In genomic region chr1:65147424-65148177, GRCh38 we compare ENCODE assay signal across 1 cellular context.
TF ChIP-seq lines count a peak whose summit lies in the region.

No MANE protein-coding gene starts in this region.

TF ChIP-seq in K562, 482 proteins besides CTCF, POLR2A, EP300 and RAD21 (continued from another document):
- TF ChIP-seq SNAPC5 (CRISPR knock-in tag; IDR thresholded peaks at IDR 0.05), result no peak
- no peak for TF ChIP-seq SIRT6 (IDR thresholded peaks at IDR 0.05; ENCODE audit: low read depth, low read length)
- TF ChIP-seq CEBPG (CRISPR knock-in tag; IDR thresholded peaks at IDR 0.05), result 0 out of 2 replicates have a peak, but pooled peaks have one; percentile 3
- TF ChIP-seq CEBPG (tag; conservative IDR thresholded peaks at IDR 0.05 in 1 of 2, IDR thresholded peaks at IDR 0.05 in 1 of 2), result peak; percentile 8 to 38; a peak in 1 of 4 replicates
- TF ChIP-seq TFAP4 (CRISPR knock-in tag; IDR thresholded peaks at IDR 0.05; ENCODE audit: borderline replicate concordance), result peak; percentile 28; the same call in 1 of the 2 replicates
- no peak for TF ChIP-seq THRAP3 (IDR thresholded peaks at IDR 0.05; ENCODE audit: borderline replicate concordance)
- peak in 1 of 2 experiments; percentile 45; a peak in 1 of 4 replicates for TF ChIP-seq ZNF639 (CRISPR knock-in tag; conservative IDR thresholded peaks at IDR 0.05 in 1 of 2, IDR thresholded peaks at IDR 0.05 in 1 of 2)
- TF ChIP-seq, protein P1, sequence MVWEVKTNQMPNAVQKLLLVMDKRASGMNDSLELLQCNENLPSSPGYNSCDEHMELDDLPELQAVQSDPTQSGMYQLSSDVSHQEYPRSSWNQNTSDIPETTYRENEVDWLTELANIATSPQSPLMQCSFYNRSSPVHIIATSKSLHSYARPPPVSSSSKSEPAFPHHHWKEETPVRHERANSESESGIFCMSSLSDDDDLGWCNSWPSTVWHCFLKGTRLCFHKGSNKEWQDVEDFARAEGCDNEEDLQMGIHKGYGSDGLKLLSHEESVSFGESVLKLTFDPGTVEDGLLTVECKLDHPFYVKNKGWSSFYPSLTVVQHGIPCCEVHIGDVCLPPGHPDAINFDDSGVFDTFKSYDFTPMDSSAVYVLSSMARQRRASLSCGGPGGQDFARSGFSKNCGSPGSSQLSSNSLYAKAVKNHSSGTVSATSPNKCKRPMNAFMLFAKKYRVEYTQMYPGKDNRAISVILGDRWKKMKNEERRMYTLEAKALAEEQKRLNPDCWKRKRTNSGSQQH (CRISPR knock-in tag; IDR thresholded peaks at IDR 0.05), result no peak
- 0 out of 2 replicates have a peak, but pooled peaks have one; percentile 27 for TF ChIP-seq GTF2A2 (tag; IDR thresholded peaks at IDR 0.05)
- TF ChIP-seq, protein P2, sequence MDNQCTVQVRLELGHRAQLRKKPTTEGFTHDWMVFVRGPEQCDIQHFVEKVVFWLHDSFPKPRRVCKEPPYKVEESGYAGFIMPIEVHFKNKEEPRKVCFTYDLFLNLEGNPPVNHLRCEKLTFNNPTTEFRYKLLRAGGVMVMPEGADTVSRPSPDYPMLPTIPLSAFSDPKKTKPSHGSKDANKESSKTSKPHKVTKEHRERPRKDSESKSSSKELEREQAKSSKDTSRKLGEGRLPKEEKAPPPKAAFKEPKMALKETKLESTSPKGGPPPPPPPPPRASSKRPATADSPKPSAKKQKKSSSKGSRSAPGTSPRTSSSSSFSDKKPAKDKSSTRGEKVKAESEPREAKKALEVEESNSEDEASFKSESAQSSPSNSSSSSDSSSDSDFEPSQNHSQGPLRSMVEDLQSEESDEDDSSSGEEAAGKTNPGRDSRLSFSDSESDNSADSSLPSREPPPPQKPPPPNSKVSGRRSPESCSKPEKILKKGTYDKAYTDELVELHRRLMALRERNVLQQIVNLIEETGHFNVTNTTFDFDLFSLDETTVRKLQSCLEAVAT (IDR thresholded peaks at IDR 0.05), result peak in 1 of 2 experiments; percentile 49; a peak in 1 of 4 replicates
- TF ChIP-seq E2F5 (CRISPR knock-in tag; IDR thresholded peaks at IDR 0.05), result 0 out of 2 replicates have a peak, but pooled peaks have one; percentile 46
- TF ChIP-seq SAFB (IDR thresholded peaks at IDR 0.05; ENCODE audit: borderline replicate concordance, low read depth, low read length), result peak; percentile 48; the same call in 1 of the 2 replicates
- no peak; the same call in 1 of the 2 replicates for TF ChIP-seq ELF2 (CRISPR knock-in tag; IDR thresholded peaks at IDR 0.05)
- no peak for TF ChIP-seq BMI1 (IDR thresholded peaks at IDR 0.05; ENCODE audit: low read length)
- TF ChIP-seq ZBTB7A (IDR thresholded peaks at IDR 0.05; ENCODE audit: borderline replicate concordance, control insufficient read depth, low read depth, low read length), result peak; percentile 74; the same call in 1 of the 2 replicates
- TF ChIP-seq CHD1 (IDR thresholded peaks at IDR 0.05; ENCODE audit: low read length), result peak; percentile 39
- TF ChIP-seq ZNF282 (CRISPR knock-in tag; IDR thresholded peaks at IDR 0.05), result 0 out of 2 replicates have a peak, but pooled peaks have one; percentile 40
- TF ChIP-seq ZEB2 (IDR thresholded peaks at IDR 0.05), result no peak
- no peak for TF ChIP-seq SETDB1 (IDR thresholded peaks at IDR 0.05; ENCODE audit: low read length)
- peak; percentile 89 for TF ChIP-seq EGR1 (conservative IDR thresholded peaks at IDR 0.05)
- TF ChIP-seq ELF1 (tag; IDR thresholded peaks at IDR 0.05), result no peak
- TF ChIP-seq ZNF12 (CRISPR knock-in tag; IDR thresholded peaks at IDR 0.05), result no peak
- TF ChIP-seq MTA1 (IDR thresholded peaks at IDR 0.05; ENCODE audit: borderline replicate concordance), result no peak; the same call in 1 of the 2 replicates
- no peak for TF ChIP-seq HLTF (IDR thresholded peaks at IDR 0.05)
- TF ChIP-seq, protein P3, sequence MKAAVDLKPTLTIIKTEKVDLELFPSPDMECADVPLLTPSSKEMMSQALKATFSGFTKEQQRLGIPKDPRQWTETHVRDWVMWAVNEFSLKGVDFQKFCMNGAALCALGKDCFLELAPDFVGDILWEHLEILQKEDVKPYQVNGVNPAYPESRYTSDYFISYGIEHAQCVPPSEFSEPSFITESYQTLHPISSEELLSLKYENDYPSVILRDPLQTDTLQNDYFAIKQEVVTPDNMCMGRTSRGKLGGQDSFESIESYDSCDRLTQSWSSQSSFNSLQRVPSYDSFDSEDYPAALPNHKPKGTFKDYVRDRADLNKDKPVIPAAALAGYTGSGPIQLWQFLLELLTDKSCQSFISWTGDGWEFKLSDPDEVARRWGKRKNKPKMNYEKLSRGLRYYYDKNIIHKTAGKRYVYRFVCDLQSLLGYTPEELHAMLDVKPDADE (conservative IDR thresholded peaks at IDR 0.05; ENCODE audit: control insufficient read depth, low read depth, low read length), result 0 out of 2 replicates have a peak, but pooled peaks have one; percentile 45
- TF ChIP-seq RBBP5 (IDR thresholded peaks at IDR 0.05; ENCODE audit: borderline replicate concordance, insufficient read depth, low read length, poor library complexity, severe bottlenecking), result peak; percentile 64
- TF ChIP-seq CBX3 (IDR thresholded peaks at IDR 0.05; ENCODE audit: borderline replicate concordance in 1 of 2, low read length in 2 of 2), result no peak
- TF ChIP-seq ZNF766 (CRISPR knock-in tag; conservative IDR thresholded peaks at IDR 0.05), result no peak
- TF ChIP-seq TARDBP (IDR thresholded peaks at IDR 0.05), result 0 out of 2 replicates have a peak, but pooled peaks have one; percentile 14
- TF ChIP-seq ZKSCAN1 (IDR thresholded peaks at IDR 0.05; ENCODE audit: low read depth, low read length), result no peak
- TF ChIP-seq CLOCK (CRISPR knock-in tag; IDR thresholded peaks at IDR 0.05; ENCODE audit: borderline replicate concordance), result no peak
- peak; percentile 91 to 97; a peak in 3 of 4 replicates for TF ChIP-seq UBTF (IDR thresholded peaks at IDR 0.05; ENCODE audit: borderline replicate concordance in 1 of 2, low read depth in 2 of 2, low read length in 2 of 2)
- TF ChIP-seq, protein P4, sequence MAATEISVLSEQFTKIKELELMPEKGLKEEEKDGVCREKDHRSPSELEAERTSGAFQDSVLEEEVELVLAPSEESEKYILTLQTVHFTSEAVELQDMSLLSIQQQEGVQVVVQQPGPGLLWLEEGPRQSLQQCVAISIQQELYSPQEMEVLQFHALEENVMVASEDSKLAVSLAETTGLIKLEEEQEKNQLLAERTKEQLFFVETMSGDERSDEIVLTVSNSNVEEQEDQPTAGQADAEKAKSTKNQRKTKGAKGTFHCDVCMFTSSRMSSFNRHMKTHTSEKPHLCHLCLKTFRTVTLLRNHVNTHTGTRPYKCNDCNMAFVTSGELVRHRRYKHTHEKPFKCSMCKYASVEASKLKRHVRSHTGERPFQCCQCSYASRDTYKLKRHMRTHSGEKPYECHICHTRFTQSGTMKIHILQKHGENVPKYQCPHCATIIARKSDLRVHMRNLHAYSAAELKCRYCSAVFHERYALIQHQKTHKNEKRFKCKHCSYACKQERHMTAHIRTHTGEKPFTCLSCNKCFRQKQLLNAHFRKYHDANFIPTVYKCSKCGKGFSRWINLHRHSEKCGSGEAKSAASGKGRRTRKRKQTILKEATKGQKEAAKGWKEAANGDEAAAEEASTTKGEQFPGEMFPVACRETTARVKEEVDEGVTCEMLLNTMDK (IDR thresholded peaks at IDR 0.05; ENCODE audit: borderline replicate concordance, insufficient read depth, low read depth, low read length, poor library complexity, severe bottlenecking), result peak; percentile 60
- TF ChIP-seq, protein P5, sequence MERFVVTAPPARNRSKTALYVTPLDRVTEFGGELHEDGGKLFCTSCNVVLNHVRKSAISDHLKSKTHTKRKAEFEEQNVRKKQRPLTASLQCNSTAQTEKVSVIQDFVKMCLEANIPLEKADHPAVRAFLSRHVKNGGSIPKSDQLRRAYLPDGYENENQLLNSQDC (CRISPR knock-in tag; IDR thresholded peaks at IDR 0.05), result no peak
- TF ChIP-seq CHCHD3 (CRISPR knock-in tag; IDR thresholded peaks at IDR 0.05), result no peak
- TF ChIP-seq PHF8 (IDR thresholded peaks at IDR 0.05; ENCODE audit: borderline replicate concordance, low read length), result peak; percentile 47; the same call in 1 of the 2 replicates
